16 cellular contexts compared by ENCODE assay signal in genomic region chr7:45697576-45698136, GRCh38.
DNase-seq lines count a peak whose midpoint lies in the region; ATAC-seq and TF ChIP-seq lines count a peak whose summit lies in the region.
"Had no signal": no experiment of that assay in that cellular context is flagged by ENCODE, and none has a peak within 500 bp of the region (broad histone marks: within the 10 kb centered on the region; RNA-seq: fewer than 3 reads in every experiment).

No MANE protein-coding gene starts in this region.

- peak; percentile 51 for DNase-seq in EH (ENCODE audit: low read depth)
- DNase-seq in LHCN-M2 (ENCODE audit: low read depth), result peak; percentile 17
- peak; percentile 12 for DNase-seq in coronary artery (ENCODE audit: low spot score)
- peak; percentile 6 for DNase-seq in mucosa of gallbladder (ENCODE audit: low spot score)
- DNase-seq in trophoblast cell, result no peak
- DNase-seq in NCI-H446 (lab: John Stamatoyannopoulos, UW), result no peak
- DNase-seq in activated CD4-positive, alpha-beta T cell treated with anti-CD3 and anti-CD28 coated beads, Interleukin-2, amount 50 U/mL, for 4 hours, result no peak
- DNase-seq: activated naive CD4-positive, alpha-beta T cell; effector CD4-positive, alpha-beta T cell; gastrocnemius medialis; right cardiac atrium; stimulated activated CD4-positive, alpha-beta T cell treated with anti-CD3 and anti-CD28 coated beads, Interleukin-1b, Interleukin-23, amount 100 ng/mL, for 48 hours had no signal

- H3K79me1 ChIP-seq in trophoblast cell (ENCODE audit: low read length), result no peaks in the 10 kb centered on the region

- no peak overlapping the region for H3K14ac ChIP-seq in trophoblast cell (ENCODE audit: low read length)

- H2BK120ac ChIP-seq in trophoblast cell (ENCODE audit: insufficient read depth, low read length, poor library complexity), result no peak overlapping the region

- no peak overlapping the region for H3K4ac ChIP-seq in trophoblast cell (ENCODE audit: low read depth, low read length)

- no peaks in the 10 kb centered on the region for H3K9me3 ChIP-seq in trophoblast cell (ENCODE audit: insufficient read depth, low read depth, low read length)
- H3K9me3 ChIP-seq: BLaER1 treated with 17β-estradiol and CSF1 and Interleukin-3, amounts not matched to agents 10 nM and 100 nM; gastrocnemius medialis; suprapubic skin had no signal

- no peaks in the 10 kb centered on the region for H3K36me3 ChIP-seq in trophoblast cell (ENCODE audit: control insufficient read depth in 1 of 2, insufficient read depth in 2 of 2, low read length in 2 of 2)
- H3K36me3 ChIP-seq: BLaER1 treated with 17β-estradiol and CSF1 and Interleukin-3, amounts not matched to agents 10 nM and 100 nM; gastrocnemius medialis; suprapubic skin had no signal

- H2AK5ac ChIP-seq in trophoblast cell (ENCODE audit: low read length), result no peak overlapping the region

- no peak overlapping the region for H3K27ac ChIP-seq in coronary artery
- no peak overlapping the region for H3K27ac ChIP-seq in trophoblast cell (ENCODE audit: low read depth, low read length)
- H3K27ac ChIP-seq: BLaER1 treated with 17β-estradiol and CSF1 and Interleukin-3, amounts not matched to agents 10 nM and 100 nM; gastrocnemius medialis; suprapubic skin had no signal

- no peak overlapping the region for H4K91ac ChIP-seq in trophoblast cell (ENCODE audit: low read depth, low read length)

- no peak overlapping the region for H4K8ac ChIP-seq in trophoblast cell (ENCODE audit: low read depth, low read length)

- no CpG with 5 or more reads among the region's 5 CpGs for WGBS in trophoblast cell (ENCODE audit: extremely low coverage, insufficient coverage, insufficient read length)

- no peak overlapping the region for H3K9ac ChIP-seq in trophoblast cell (ENCODE audit: low read length)
- H3K9ac ChIP-seq: BLaER1 treated with 17β-estradiol and CSF1 and Interleukin-3, amounts not matched to agents 10 nM and 100 nM had no signal

- H2AFZ ChIP-seq in trophoblast cell (ENCODE audit: insufficient read depth, low read length, poor library complexity), result no peak overlapping the region

- no peak overlapping the region for H3K4me2 ChIP-seq in trophoblast cell (ENCODE audit: low read length)

- H2BK5ac ChIP-seq in trophoblast cell (ENCODE audit: low read depth, low read length, poor library complexity), result no peak overlapping the region

- H3K79me2 ChIP-seq in trophoblast cell (ENCODE audit: control insufficient read depth, insufficient read depth, low read length, poor library complexity), result no peaks in the 10 kb centered on the region

- no peak overlapping the region for H2BK12ac ChIP-seq in trophoblast cell (ENCODE audit: low read length)

- no peak overlapping the region for H4K12ac ChIP-seq in trophoblast cell (ENCODE audit: low read depth, low read length)

- ATAC-seq in HG02798 (IDR thresholded peaks at IDR 0.05; ENCODE audit: poor library complexity, unreplicated experiment), result no peak
- ATAC-seq: gastrocnemius medialis, right cardiac atrium had no signal

- H3K27me3 ChIP-seq in trophoblast cell (ENCODE audit: insufficient read depth, low read length), result no peaks in the 10 kb centered on the region
- H3K27me3 ChIP-seq: BLaER1 treated with 17β-estradiol and CSF1 and Interleukin-3, amounts not matched to agents 10 nM and 100 nM; gastrocnemius medialis; suprapubic skin had no signal

- no peak overlapping the region for H3K4me3 ChIP-seq in coronary artery
- no peak overlapping the region for H3K4me3 ChIP-seq in trophoblast cell (ENCODE audit: low read depth, low read length)
- H3K4me3 ChIP-seq: BLaER1 treated with 17β-estradiol and CSF1 and Interleukin-3, amounts not matched to agents 10 nM and 100 nM; gastrocnemius medialis; lung; suprapubic skin had no signal

- H3K23ac ChIP-seq in trophoblast cell (ENCODE audit: low read length), result no peak overlapping the region

- no peak overlapping the region for H3K18ac ChIP-seq in trophoblast cell (ENCODE audit: low read length)

- H3K4me1 ChIP-seq in trophoblast cell (ENCODE audit: control insufficient read depth in 1 of 2, insufficient read depth in 2 of 2, low read length in 2 of 2), result no peaks in the 10 kb centered on the region
- H3K4me1 ChIP-seq: gastrocnemius medialis, suprapubic skin had no signal

- no peak for TF ChIP-seq CTCF in coronary artery (IDR thresholded peaks at IDR 0.05)

Comparison
In these comparisons a context has a peak if more than half of its experiments do, and no peak if none do; other contexts are left out.
1. DNase-seq: peak in EH (single experiment), LHCN-M2 (single experiment), coronary artery (single experiment) and mucosa of gallbladder (single experiment); none in trophoblast cell (0 of 2), NCI-H446 (0 of 2) and activated CD4-positive, alpha-beta T cell treated with anti-CD3 and anti-CD28 coated beads, Interleukin-2, amount 50 U/mL, for 4 hours (0 of 2).